ENCODE assay signal across 12 cellular contexts in genomic region chr12:93297032-93297431, GRCh38.
A peak's percentile ranks its signal among the peaks of the same experiment; 100 is the strongest.
DNase-seq lines count a peak whose midpoint lies in the region; ATAC-seq lines count a peak whose summit lies in the region.
"Had no signal": no experiment of that assay in that cellular context is flagged by ENCODE, and none has a peak within 500 bp of the region (broad histone marks: within the 10 kb centered on the region; RNA-seq: fewer than 3 reads in every experiment).

No MANE protein-coding gene starts in this region.

- WGBS in neuronal stem cell (ENCODE audit: extremely low coverage in 2 of 2, insufficient read length in 2 of 2, insufficient replicate concordance in 1 of 2), 2 donors = no CpG with 5 or more reads among the region's 3 CpGs

- H2BK5ac ChIP-seq in neuronal stem cell (ENCODE audit: low read length) = no peak overlapping the region

- H2AFZ ChIP-seq in neuronal stem cell (ENCODE audit: low read length) = peak overlapping the region; percentile 29

- H2BK12ac ChIP-seq in neuronal stem cell (ENCODE audit: low read length) = no peak overlapping the region

- no peak overlapping the region for H3K18ac ChIP-seq in neuronal stem cell (ENCODE audit: low read length)

- no peak overlapping the region for H3K4me3 ChIP-seq in neuronal stem cell (ENCODE audit: low read length in 2 of 2)

- H3K23ac ChIP-seq in neuronal stem cell (ENCODE audit: low read depth, low read length, poor library complexity) = no peak overlapping the region

- no peak overlapping the region for H3K27ac ChIP-seq in neuronal stem cell (replicated peaks; ENCODE audit: low read length)
- H3K27ac ChIP-seq: neutrophil had no signal

- no peak overlapping the region for H4K8ac ChIP-seq in neuronal stem cell (ENCODE audit: low read depth, low read length)

- H2BK15ac ChIP-seq in neuronal stem cell (ENCODE audit: low read length) = no peak overlapping the region

- no peak overlapping the region for H3K9ac ChIP-seq in neuronal stem cell (ENCODE audit: low read depth, low read length, poor library complexity)

- no peak overlapping the region for H4K91ac ChIP-seq in neuronal stem cell (ENCODE audit: low read depth, low read length, poor library complexity)

- no peaks in the 10 kb centered on the region for H3K9me3 ChIP-seq in neuronal stem cell (replicated peaks in 1 of 2; ENCODE audit: control insufficient read depth in 2 of 2, insufficient read depth in 1 of 2, low read depth in 1 of 2, low read length in 2 of 2)
- H3K9me3 ChIP-seq: neutrophil had no signal

- H2AK5ac ChIP-seq in neuronal stem cell (ENCODE audit: low read depth, low read length) = no peak overlapping the region

- no peaks in the 10 kb centered on the region for H3K79me1 ChIP-seq in neuronal stem cell (ENCODE audit: low read depth, low read length)

- H3K14ac ChIP-seq in neuronal stem cell (ENCODE audit: low read length) = no peak overlapping the region

- no peaks in the 10 kb centered on the region for H3K27me3 ChIP-seq in neuronal stem cell (ENCODE audit: control insufficient read depth in 3 of 3, insufficient read depth in 3 of 3, low read depth in 1 of 3, low read length in 3 of 3)
- H3K27me3 ChIP-seq: neutrophil had no signal

- no peaks in the 10 kb centered on the region for H3K36me3 ChIP-seq in neuronal stem cell (replicated peaks in 1 of 2; ENCODE audit: control insufficient read depth in 2 of 2, insufficient read depth in 2 of 2, low read length in 2 of 2)
- H3K36me3 ChIP-seq: neutrophil had no signal

- H3K4me1 ChIP-seq in neuronal stem cell (ENCODE audit: control insufficient read depth in 2 of 2, insufficient read depth in 1 of 2, low read depth in 1 of 2, low read length in 2 of 2) = peaks cover 0 to 8% of the 10 kb centered on the region in 2 donors

- intact Hi-C loops in head of caudate nucleus (cut with DNase I) = no loop called here

- DNase-seq in neuronal stem cell (ENCODE audit: low spot score) (no peak), NCI-H774 (lab: John Stamatoyannopoulos, UW) (no peak), head of caudate nucleus (no peak), NCI-H1930 (lab: John Stamatoyannopoulos, UW) (no peak)
- DNase-seq: GDM1; NCI-H1694; stimulated activated CD4-positive, alpha-beta T cell treated with anti-CD3 and anti-CD28 coated beads, Interleukin-4, amount 100 ng/mL, for 24 hours had no signal

- peak; percentile 93 for ATAC-seq in GM18907 (IDR thresholded peaks at IDR 0.05; ENCODE audit: unreplicated experiment)
- ATAC-seq in GM21528 (IDR thresholded peaks at IDR 0.05; ENCODE audit: low FRiP score, unreplicated experiment) = peak; percentile 91
- peak; percentile 84 for ATAC-seq in HG03108 (IDR thresholded peaks at IDR 0.05; ENCODE audit: unreplicated experiment)
- ATAC-seq in GM18870 (IDR thresholded peaks at IDR 0.05; ENCODE audit: unreplicated experiment) = no peak

- no peak overlapping the region for H3K4ac ChIP-seq in neuronal stem cell (ENCODE audit: low read length)

- no peak overlapping the region for H2BK120ac ChIP-seq in neuronal stem cell (ENCODE audit: low read depth, low read length)

- H3K4me2 ChIP-seq in neuronal stem cell (ENCODE audit: insufficient read depth, low read length, poor library complexity, severe bottlenecking) = no peak overlapping the region
